9 cellular contexts compared by ENCODE assay signal in the genomic region with DNA sequence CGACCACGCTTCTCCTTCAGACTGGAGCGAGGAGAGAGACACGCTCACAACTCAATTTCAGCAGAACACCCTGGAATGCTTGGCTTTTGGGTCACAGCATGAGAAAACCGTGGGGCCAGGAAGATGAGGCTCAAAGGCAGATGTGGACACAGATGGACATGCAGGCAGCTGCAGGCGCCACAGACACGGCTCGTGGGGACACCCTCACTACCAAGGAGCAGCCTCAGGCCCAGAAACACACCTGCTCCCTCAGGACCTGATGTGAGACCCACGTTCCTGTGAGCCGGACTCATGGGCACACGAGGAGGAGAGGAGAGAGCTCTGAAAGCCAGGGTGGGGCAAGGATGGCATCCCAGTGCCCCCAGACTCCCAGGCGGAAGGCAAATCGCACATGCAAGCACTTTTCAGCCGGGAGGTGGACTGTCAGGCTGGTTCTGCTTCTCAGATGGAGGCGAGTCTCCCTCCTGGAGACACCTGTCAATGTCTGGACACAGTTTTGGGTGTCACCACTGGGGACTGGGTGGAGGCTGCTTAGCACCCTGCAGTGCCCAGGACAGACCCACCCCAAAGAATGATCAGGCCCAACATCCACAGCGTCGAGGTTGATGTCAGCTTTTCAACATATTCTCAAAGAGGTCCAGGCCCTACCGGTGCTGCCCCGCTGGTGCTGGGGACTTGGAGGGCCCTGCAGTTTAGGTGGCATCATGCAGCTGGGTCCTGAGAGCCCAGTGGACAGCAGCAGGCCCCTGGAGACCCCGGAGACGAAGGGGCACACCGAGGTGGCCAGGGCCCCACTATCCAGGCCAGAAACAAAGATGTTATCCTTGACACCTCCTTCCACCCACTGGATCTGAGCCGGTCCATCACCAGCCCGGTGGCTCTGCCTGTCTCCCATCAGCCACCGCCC. TPM values are rescaled to one million over a fixed set of nuclear protein-coding genes. Genes with fewer than 3 reads are reported as not detected.
DNase-seq lines count a peak whose midpoint lies in the region; ATAC-seq, FAIRE-seq and TF ChIP-seq lines count a peak whose summit lies in the region.
"Had no signal": no experiment of that assay in that cellular context is flagged by ENCODE, and none has a peak within 500 bp of the region (broad histone marks: within the 10 kb centered on the region; RNA-seq: fewer than 3 reads in every experiment).

No MANE protein-coding gene starts in this region.

- ATAC-seq in lower lobe of right lung: no peak
- no peak for ATAC-seq in GM21723 (IDR thresholded peaks at IDR 0.05; ENCODE audit: unreplicated experiment)

- peaks cover 48% of the 10 kb centered on the region for H3K79me2 ChIP-seq in astrocyte (ENCODE audit: insufficient read depth, low read length)

- WGBS in tibial nerve, 2 donors: 50 to 56% methylated on average over 22 to 25 of the region's 25 CpGs

- no peak for TF ChIP-seq POLR2A in tibial nerve (IDR thresholded peaks at IDR 0.05)

- H3K4me3 ChIP-seq in astrocyte (ENCODE audit: insufficient read depth, low read depth, low read length) (peak overlapping the region; percentile 86), lower lobe of right lung (peak overlapping the region; percentile 97), tibial nerve (peak overlapping the region in 2 of 4 donors; percentile 66 to 88)

- H3K4me3 Mint-ChIP-seq in astrocyte (ENCODE audit: unreplicated experiment): peak overlapping the region; percentile 100

- peak overlapping the region; percentile 22 for H3K27ac Mint-ChIP-seq in astrocyte (ENCODE audit: unreplicated experiment)

- peaks cover 4% of the 10 kb centered on the region for H3K36me3 ChIP-seq in astrocyte (ENCODE audit: insufficient read depth, low read length)
- H3K36me3 ChIP-seq in lower lobe of right lung: peaks cover 22% of the 10 kb centered on the region
- peaks cover 0 to 19% (median 0%) of the 10 kb centered on the region in 3 donors for H3K36me3 ChIP-seq in tibial nerve

- H2AFZ ChIP-seq in astrocyte (ENCODE audit: low read depth, low read length): no peak overlapping the region

- peak overlapping the region; percentile 90 for H3K9ac ChIP-seq in astrocyte (ENCODE audit: low read length)

- no peak for FAIRE-seq in astrocyte (lab: Jason Lieb, UNC)

- no peaks in the 10 kb centered on the region for H3K27me3 Mint-ChIP-seq in astrocyte (ENCODE audit: low read depth, unreplicated experiment)

- no peaks in the 10 kb centered on the region for H3K9me3 Mint-ChIP-seq in astrocyte (ENCODE audit: unreplicated experiment)

- H3K9me3 ChIP-seq in astrocyte (ENCODE audit: insufficient read depth, low read depth, low read length) (no peaks in the 10 kb centered on the region), lower lobe of right lung (no peaks in the 10 kb centered on the region), tibial nerve (no peaks in the 10 kb centered on the region)

- DNase-seq in activated CD8-positive, alpha-beta memory T cell treated with anti-CD3 and anti-CD28 coated beads, Interleukin-2, amount 50 U/mL, for 48 hours: peak; percentile 57
- no peak for DNase-seq in activated CD8-positive, alpha-beta memory T cell treated with anti-CD3 and anti-CD28 coated beads, Interleukin-2, amount 50 U/mL, for 4 hours
- DNase-seq in astrocyte (ENCODE audit: low read depth): no peak
- no peak for DNase-seq in lower lobe of right lung
- no peak for DNase-seq in tibial nerve (ENCODE audit: low spot score in 2 of 2)
- DNase-seq in UCSD-AML1 (lab: John Stamatoyannopoulos, UW; ENCODE audit: unreplicated experiment): no peak
- DNase-seq in GM19240 (ENCODE audit: insufficient read length, low spot score): no peak
- DNase-seq: NCI-H524 had no signal

- H3K4me1 Mint-ChIP-seq in astrocyte (ENCODE audit: low read depth, unreplicated experiment): peaks cover 22% of the 10 kb centered on the region

- peaks cover 26% of the 10 kb centered on the region for H3K4me1 ChIP-seq in astrocyte (ENCODE audit: insufficient read depth, low read length)
- H3K4me1 ChIP-seq in lower lobe of right lung: peaks cover 44% of the 10 kb centered on the region
- peaks cover 0 to 63% (median 36%) of the 10 kb centered on the region in 4 donors for H3K4me1 ChIP-seq in tibial nerve

- H3K36me3 Mint-ChIP-seq in astrocyte (ENCODE audit: low read depth, unreplicated experiment): peaks cover 2% of the 10 kb centered on the region

- TF ChIP-seq CTCF in astrocyte (IDR thresholded peaks at IDR 0.05; ENCODE audit: insufficient read depth, low read depth, low read length) (no peak), lower lobe of right lung (IDR thresholded peaks at IDR 0.05) (no peak), tibial nerve (IDR thresholded peaks at IDR 0.05) (no peak)

- no peak for TF ChIP-seq EP300 in tibial nerve (IDR thresholded peaks at IDR 0.05)

- H4K20me1 ChIP-seq in astrocyte (ENCODE audit: insufficient read depth, low read length): peaks cover 46% of the 10 kb centered on the region

- H3K4me2 ChIP-seq in astrocyte (ENCODE audit: low read length): peak overlapping the region; percentile 99

- H3K27ac ChIP-seq in astrocyte (ENCODE audit: low read depth, low read length) (no peak overlapping the region), lower lobe of right lung (peak overlapping the region; percentile 90), tibial nerve (peak overlapping the region; percentile 14 to 89 (median 84))

- H3K27me3 ChIP-seq in astrocyte (ENCODE audit: insufficient read depth, low read length): no peaks in the 10 kb centered on the region
- H3K27me3 ChIP-seq in lower lobe of right lung (ENCODE audit: low read depth): no peaks in the 10 kb centered on the region
- no peaks in the 10 kb centered on the region for H3K27me3 ChIP-seq in tibial nerve

- intact Hi-C loops in lower lobe of right lung (cut with DNase I): no loop called here

RNA-seq across cellular contexts. Expression of a gene that starts 2.3 kb away (rescaled TPM):
- total RNA-seq in astrocyte: 56.7 and 61.4 TPM in 2 replicates
- 76.4 TPM for total RNA-seq in lower lobe of right lung
- 100 to 1,000 TPM; 127 to 165 (median 132) TPM for total RNA-seq in tibial nerve

RNA-seq across cellular contexts. Expression of a gene that starts 19.7 kb away (rescaled TPM):
- total RNA-seq in astrocyte (52.4 and 58.1 TPM in 2 replicates), lower lobe of right lung (22.2 TPM), tibial nerve (1 to 10 TPM; 4.6 to 8.4 (median 7.0) TPM)

RNA-seq across cellular contexts. Expression of a gene that starts 22.2 kb away (rescaled TPM):
- total RNA-seq in astrocyte: 3.7 and 5.7 TPM in 2 replicates
- 6.2 TPM for total RNA-seq in lower lobe of right lung
- total RNA-seq in tibial nerve: 1 to 10 TPM; 2.4 to 8.7 (median 4.8) TPM

RNA-seq across cellular contexts. Expression of a gene that starts 22.2 kb away (rescaled TPM):
- total RNA-seq in astrocyte (72.2 and 73.4 TPM in 2 replicates), lower lobe of right lung (65.0 TPM), tibial nerve (10 to 100 TPM; 34.7 to 65.7 (median 56.2) TPM)

RNA-seq across cellular contexts. Expression of a gene that starts 34.8 kb away (rescaled TPM):
- total RNA-seq in astrocyte: 35.5 and 36.2 TPM in 2 replicates
- total RNA-seq in lower lobe of right lung: 29.1 TPM
- 10 to 100 TPM; 17.9 to 87.3 (median 31.1) TPM for total RNA-seq in tibial nerve
